9 cellular contexts compared by ENCODE assay signal in the genomic region with DNA sequence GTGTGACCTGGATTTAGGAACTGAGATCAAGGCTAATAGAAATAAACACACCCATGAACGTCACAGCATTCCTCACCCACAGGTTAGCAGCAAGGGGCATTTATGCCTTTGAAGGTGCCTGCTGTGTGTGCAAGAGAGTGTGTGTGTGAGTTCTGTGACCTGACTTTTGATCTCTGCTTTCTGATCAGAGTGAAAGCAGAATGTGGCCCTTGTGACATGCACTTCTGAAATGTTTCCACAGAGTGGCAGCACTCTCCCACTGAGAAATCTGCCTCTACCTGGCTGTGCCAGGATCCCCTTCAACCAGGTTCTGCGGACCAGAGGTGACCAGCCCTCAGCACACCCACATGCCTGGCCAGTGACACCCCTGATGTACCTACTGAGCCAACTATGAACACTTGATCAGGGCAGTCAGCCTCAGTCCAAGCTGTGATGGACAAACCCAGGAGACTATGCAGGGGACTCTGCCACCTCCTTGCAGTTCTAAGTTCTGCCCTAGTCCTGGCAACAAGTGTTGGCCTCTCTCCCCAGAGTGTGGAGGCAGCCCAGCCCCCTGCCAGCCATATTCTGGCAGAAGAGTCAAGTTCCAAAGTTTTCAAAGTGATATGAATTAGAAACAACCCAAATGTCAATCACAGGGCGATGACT. TPM values are rescaled to one million over a fixed set of nuclear protein-coding genes. Genes with fewer than 3 reads are reported as not detected.
A peak's percentile ranks its signal among the peaks of the same experiment; 100 is the strongest.
DNase-seq lines count a peak whose midpoint lies in the region; ATAC-seq and TF ChIP-seq lines count a peak whose summit lies in the region.
"Had no signal": no experiment of that assay in that cellular context is flagged by ENCODE, and none has a peak within 500 bp of the region (broad histone marks: within the 10 kb centered on the region; RNA-seq: fewer than 3 reads in every experiment).

No MANE protein-coding gene starts in this region.

- H3K9ac ChIP-seq in neural progenitor cell = no peak overlapping the region

- DNase-seq in DMS153 (lab: John Stamatoyannopoulos, UW) = peak; percentile 12
- DNase-seq in SW480 (ENCODE audit: low spot score) = peak; percentile 91
- DNase-seq in esophagus squamous epithelium (lab: John Stamatoyannopoulos, UW) = no peak
- DNase-seq in neural progenitor cell (ENCODE audit: low spot score) = peak; percentile 74
- no peak for DNase-seq in putamen (ENCODE audit: low spot score)
- DNase-seq in activated CD4-positive, CD25-positive, alpha-beta regulatory T cell (lab: John Stamatoyannopoulos, UW) = no peak

- H3K27me3 Mint-ChIP-seq in neural progenitor cell (ENCODE audit: insufficient read depth, low read depth) = peaks cover 2% of the 10 kb centered on the region

- peaks cover 10% of the 10 kb centered on the region for H3K4me1 Mint-ChIP-seq in neural progenitor cell

- H3K36me3 Mint-ChIP-seq in neural progenitor cell = no peaks in the 10 kb centered on the region

- H3K4me3 Mint-ChIP-seq in neural progenitor cell = no peak overlapping the region

- H3K4me1 ChIP-seq in esophagus squamous epithelium (no peaks in the 10 kb centered on the region), neural progenitor cell (no peaks in the 10 kb centered on the region)

- H3K27ac Mint-ChIP-seq in neural progenitor cell = no peak overlapping the region

- no peaks in the 10 kb centered on the region for H3K9me3 Mint-ChIP-seq in neural progenitor cell

- H3K36me3 ChIP-seq in esophagus squamous epithelium = no peaks in the 10 kb centered on the region
- H3K36me3 ChIP-seq in neural progenitor cell = no peaks in the 10 kb centered on the region

- no peaks in the 10 kb centered on the region for H4K20me1 ChIP-seq in neural progenitor cell (ENCODE audit: low read depth)

- no peak for TF ChIP-seq EP300 in Ishikawa (IDR thresholded peaks at IDR 0.05; ENCODE audit: borderline replicate concordance)

- TF ChIP-seq CTCF in esophagus squamous epithelium (IDR thresholded peaks at IDR 0.05) = peak in 5 of 6 experiments; percentile 22 to 72 (median 40)
- peak; percentile 75 for TF ChIP-seq CTCF in neural progenitor cell (IDR thresholded peaks at IDR 0.05)

- peak; percentile 72 for ATAC-seq in GM19452 (IDR thresholded peaks at IDR 0.05; ENCODE audit: unreplicated experiment)

- 44 to 47% methylated on average over 2 of the region's 3 CpGs for WGBS in esophagus squamous epithelium, 2 donors

- H3K4me3 ChIP-seq in esophagus squamous epithelium (no peak overlapping the region), neural progenitor cell (no peak overlapping the region)

- peak; percentile 78 for TF ChIP-seq RAD21 in Ishikawa (IDR thresholded peaks at IDR 0.05; ENCODE audit: low read depth)

- H2AFZ ChIP-seq in neural progenitor cell (replicated peaks) = peak overlapping the region; percentile 80

- no peaks in the 10 kb centered on the region for H3K79me2 ChIP-seq in neural progenitor cell (ENCODE audit: low read depth)

- intact Hi-C loops in esophagus squamous epithelium (cut with DNase I) = no loop called here

- H3K4me2 ChIP-seq in neural progenitor cell = no peak overlapping the region

- H3K9me3 ChIP-seq in esophagus squamous epithelium (no peaks in the 10 kb centered on the region), neural progenitor cell (ENCODE audit: low read depth) (no peaks in the 10 kb centered on the region)

- no peaks in the 10 kb centered on the region for H3F3A ChIP-seq in neural progenitor cell (ENCODE audit: low read depth)

- H3K27ac ChIP-seq in esophagus squamous epithelium (no peak overlapping the region), neural progenitor cell (no peak overlapping the region)

- H3K27me3 ChIP-seq in esophagus squamous epithelium (peaks cover 0 to 38% (median 0%) of the 10 kb centered on the region in 4 donors), neural progenitor cell (no peaks in the 10 kb centered on the region)

- TF ChIP-seq POLR2A in esophagus squamous epithelium (IDR thresholded peaks at IDR 0.05) = no peak

TF ChIP-seq in Ishikawa, 13 proteins besides CTCF, POLR2A, EP300 and RAD21:
- TF ChIP-seq TCF12 (IDR thresholded peaks at IDR 0.05; ENCODE audit: low read depth) (no peak), TEAD4 (IDR thresholded peaks at IDR 0.05) (no peak), CREB1 (IDR thresholded peaks at IDR 0.05; ENCODE audit: low read depth) (no peak), CEBPB (IDR thresholded peaks at IDR 0.05) (no peak), YY1 (IDR thresholded peaks at IDR 0.05; ENCODE audit: low read depth) (no peak), TAF1 (IDR thresholded peaks at IDR 0.05; ENCODE audit: low read depth) (no peak), ZBTB7A (IDR thresholded peaks at IDR 0.05; ENCODE audit: low read depth) (no peak), NFIC (IDR thresholded peaks at IDR 0.05) (no peak)
- TF ChIP-seq, protein P1, sequence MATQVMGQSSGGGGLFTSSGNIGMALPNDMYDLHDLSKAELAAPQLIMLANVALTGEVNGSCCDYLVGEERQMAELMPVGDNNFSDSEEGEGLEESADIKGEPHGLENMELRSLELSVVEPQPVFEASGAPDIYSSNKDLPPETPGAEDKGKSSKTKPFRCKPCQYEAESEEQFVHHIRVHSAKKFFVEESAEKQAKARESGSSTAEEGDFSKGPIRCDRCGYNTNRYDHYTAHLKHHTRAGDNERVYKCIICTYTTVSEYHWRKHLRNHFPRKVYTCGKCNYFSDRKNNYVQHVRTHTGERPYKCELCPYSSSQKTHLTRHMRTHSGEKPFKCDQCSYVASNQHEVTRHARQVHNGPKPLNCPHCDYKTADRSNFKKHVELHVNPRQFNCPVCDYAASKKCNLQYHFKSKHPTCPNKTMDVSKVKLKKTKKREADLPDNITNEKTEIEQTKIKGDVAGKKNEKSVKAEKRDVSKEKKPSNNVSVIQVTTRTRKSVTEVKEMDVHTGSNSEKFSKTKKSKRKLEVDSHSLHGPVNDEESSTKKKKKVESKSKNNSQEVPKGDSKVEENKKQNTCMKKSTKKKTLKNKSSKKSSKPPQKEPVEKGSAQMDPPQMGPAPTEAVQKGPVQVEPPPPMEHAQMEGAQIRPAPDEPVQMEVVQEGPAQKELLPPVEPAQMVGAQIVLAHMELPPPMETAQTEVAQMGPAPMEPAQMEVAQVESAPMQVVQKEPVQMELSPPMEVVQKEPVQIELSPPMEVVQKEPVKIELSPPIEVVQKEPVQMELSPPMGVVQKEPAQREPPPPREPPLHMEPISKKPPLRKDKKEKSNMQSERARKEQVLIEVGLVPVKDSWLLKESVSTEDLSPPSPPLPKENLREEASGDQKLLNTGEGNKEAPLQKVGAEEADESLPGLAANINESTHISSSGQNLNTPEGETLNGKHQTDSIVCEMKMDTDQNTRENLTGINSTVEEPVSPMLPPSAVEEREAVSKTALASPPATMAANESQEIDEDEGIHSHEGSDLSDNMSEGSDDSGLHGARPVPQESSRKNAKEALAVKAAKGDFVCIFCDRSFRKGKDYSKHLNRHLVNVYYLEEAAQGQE (IDR thresholded peaks at IDR 0.05; ENCODE audit: low read depth) = no peak
- TF ChIP-seq, protein P2, sequence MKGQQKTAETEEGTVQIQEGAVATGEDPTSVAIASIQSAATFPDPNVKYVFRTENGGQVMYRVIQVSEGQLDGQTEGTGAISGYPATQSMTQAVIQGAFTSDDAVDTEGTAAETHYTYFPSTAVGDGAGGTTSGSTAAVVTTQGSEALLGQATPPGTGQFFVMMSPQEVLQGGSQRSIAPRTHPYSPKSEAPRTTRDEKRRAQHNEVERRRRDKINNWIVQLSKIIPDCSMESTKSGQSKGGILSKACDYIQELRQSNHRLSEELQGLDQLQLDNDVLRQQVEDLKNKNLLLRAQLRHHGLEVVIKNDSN (IDR thresholded peaks at IDR 0.05) = no peak
- TF ChIP-seq, protein P3, sequence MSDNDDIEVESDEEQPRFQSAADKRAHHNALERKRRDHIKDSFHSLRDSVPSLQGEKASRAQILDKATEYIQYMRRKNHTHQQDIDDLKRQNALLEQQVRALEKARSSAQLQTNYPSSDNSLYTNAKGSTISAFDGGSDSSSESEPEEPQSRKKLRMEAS (IDR thresholded peaks at IDR 0.05) = no peak

RNA-seq across cellular contexts. Expression of a gene that starts 41.0 kb away (rescaled TPM):
- under 1 TPM in 2 of 4 donors, not detected in 2; 0.15 to 0.38 TPM for total RNA-seq in esophagus squamous epithelium
- total RNA-seq in neural progenitor cell (ENCODE audit: low replicate concordance) = not detected in 2 replicates
- total RNA-seq: T-helper 1 cell treated with Interleukin-12 subunit alpha and Interleukin-12 subunit beta and Interleukin-4 antibody, amounts not matched to agents 30 ng/mL and 1 ng/mL, for 36 hours had no signal

RNA-seq across cellular contexts. Expression of a gene that starts 47.4 kb away (rescaled TPM):
- under 1 TPM in 3 of 4 donors, not detected in 1; 0.18 to 0.67 (median 0.38) TPM for total RNA-seq in esophagus squamous epithelium
- 6.6 and 8.7 TPM in 2 replicates for total RNA-seq in neural progenitor cell (ENCODE audit: low replicate concordance)
- total RNA-seq: T-helper 1 cell treated with Interleukin-12 subunit alpha and Interleukin-12 subunit beta and Interleukin-4 antibody, amounts not matched to agents 30 ng/mL and 1 ng/mL, for 36 hours had no signal

Comparison
In these comparisons a context has a peak if more than half of its experiments do, and no peak if none do; other contexts are left out.
1. DNase-seq: peak in DMS153 (single experiment), SW480 (single experiment) and neural progenitor cell (single experiment); none in esophagus squamous epithelium (single experiment), putamen (single experiment) and activated CD4-positive, CD25-positive, alpha-beta regulatory T cell (0 of 4).